ENCODE assay signal across 24 cellular contexts in the genomic region with DNA sequence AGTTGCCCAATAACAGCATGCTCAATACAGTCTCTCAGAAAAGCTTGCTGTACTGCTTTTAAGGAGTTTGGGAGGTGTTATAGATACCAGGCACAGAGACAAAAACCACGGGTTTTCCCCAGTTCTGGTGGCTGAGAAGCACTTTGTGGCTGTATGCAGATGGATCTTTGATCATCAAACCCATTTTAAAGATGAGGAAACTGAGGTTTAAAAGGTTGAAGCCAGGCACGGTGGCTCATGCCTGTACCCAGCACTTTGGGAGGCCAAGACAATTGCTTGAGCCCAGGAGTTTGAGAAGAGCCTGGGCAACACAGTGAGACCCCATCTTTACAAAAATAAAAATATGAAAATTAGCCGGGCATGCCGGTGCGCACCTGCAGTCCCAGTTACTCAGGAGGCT.
"Had no signal": no experiment of that assay in that cellular context is flagged by ENCODE, and none has a peak within 500 bp of the region (broad histone marks: within the 10 kb centered on the region; RNA-seq: fewer than 3 reads in every experiment).

No MANE protein-coding gene starts in this region.

- H3K36me3 ChIP-seq: gastroesophageal sphincter, left ventricle myocardium inferior, prostate gland, sigmoid colon, suprapubic skin, tibial nerve had no signal

- H3K79me2 ChIP-seq: hepatocyte had no signal

- H3K9me3 ChIP-seq: gastroesophageal sphincter, left ventricle myocardium inferior, pancreas, prostate gland, sigmoid colon, suprapubic skin, tibial nerve had no signal

- H3K4me1 ChIP-seq: gastroesophageal sphincter, left ventricle myocardium inferior, pancreas, prostate gland, sigmoid colon, suprapubic skin, tibial nerve had no signal

- H3K9me3 Mint-ChIP-seq: activated B cell treated with CpG ODN at 0.5 μM for 24 hours; activated CD4-positive, alpha-beta memory T cell treated with anti-CD3 and anti-CD28 coated beads for 36 hours had no signal

- H2AFZ ChIP-seq: hepatocyte had no signal

- H3K4me3 ChIP-seq: gastroesophageal sphincter, hepatocyte, left ventricle myocardium inferior, pancreas, prostate gland, sigmoid colon, suprapubic skin, tibial nerve had no signal

- H3K27ac Mint-ChIP-seq: activated B cell treated with CpG ODN at 0.5 μM for 24 hours; activated CD4-positive, alpha-beta memory T cell treated with anti-CD3 and anti-CD28 coated beads for 36 hours; activated naive CD8-positive, alpha-beta T cell treated with anti-CD3 and anti-CD28 coated beads, Interleukin-2, amount 10 ng/mL, durations not matched to agents 7 days and 5 days; effector memory CD8-positive, alpha-beta T cell; naive B cell; stimulated activated naive B cell treated with anti-CD40 and anti-IgM and Interleukin-4, amounts not matched to agents 10 μg/mL and 1 μg/mL and 100 μg/mL, for 72 hours had no signal

- H3K27me3 ChIP-seq: gastroesophageal sphincter, hepatocyte, pancreas, sigmoid colon, suprapubic skin, tibial nerve had no signal

- ATAC-seq: activated T-cell treated with anti-CD3 and anti-CD28 coated beads, Interleukin-2, amount 50 U/mL, for 4 hours; effector memory CD8-positive, alpha-beta T cell; gastroesophageal sphincter; stimulated activated naive B cell treated with anti-CD40 and anti-IgM and Interleukin-4, amounts not matched to agents 10 μg/mL and 1 μg/mL and 100 μg/mL, for 72 hours had no signal

- H3K4me1 Mint-ChIP-seq: activated B cell treated with CpG ODN at 0.5 μM for 24 hours; naive B cell; stimulated activated naive B cell treated with anti-CD40 and anti-IgM and Interleukin-4, amounts not matched to agents 10 μg/mL and 1 μg/mL and 100 μg/mL, for 72 hours had no signal

- H3K4me3 Mint-ChIP-seq: activated B cell treated with CpG ODN at 0.5 μM for 24 hours; activated CD4-positive, alpha-beta memory T cell treated with anti-CD3 and anti-CD28 coated beads for 36 hours; activated naive CD8-positive, alpha-beta T cell treated with anti-CD3 and anti-CD28 coated beads, Interleukin-2, amount 10 ng/mL, durations not matched to agents 7 days and 5 days; activated T-cell treated with anti-CD3 and anti-CD28 coated beads, Interleukin-2, amount 50 U/mL, for 4 hours; effector memory CD8-positive, alpha-beta T cell; naive B cell; stimulated activated naive B cell treated with anti-CD40 and anti-IgM and Interleukin-4, amounts not matched to agents 10 μg/mL and 1 μg/mL and 100 μg/mL, for 72 hours had no signal

- DNase-seq: activated B cell treated with CpG ODN at 0.5 μM for 24 hours; activated CD4-positive, alpha-beta memory T cell treated with anti-CD3 and anti-CD28 coated beads for 36 hours; activated naive CD4-positive, alpha-beta T cell; activated naive CD8-positive, alpha-beta T cell treated with anti-CD3 and anti-CD28 coated beads, Interleukin-2, amount 10 ng/mL, durations not matched to agents 7 days and 5 days; activated T-cell treated with anti-CD3 and anti-CD28 coated beads, Interleukin-2, amount 50 U/mL, for 4 hours; caudate nucleus; cortex of kidney; effector memory CD8-positive, alpha-beta T cell; erythroblast; islet precursor cell; left ventricle myocardium inferior; naive B cell; pancreas; retina; sigmoid colon; small intestine; stimulated activated CD4-positive, alpha-beta T cell treated with anti-CD3 and anti-CD28 coated beads, Interleukin-1b, Interleukin-23, amount 100 ng/mL, for 48 hours; stimulated activated naive B cell treated with anti-CD40 and anti-IgM and Interleukin-4, amounts not matched to agents 10 μg/mL and 1 μg/mL and 100 μg/mL, for 72 hours; T-helper 2 cell had no signal

- H3K27ac ChIP-seq: gastroesophageal sphincter, hepatocyte, left ventricle myocardium inferior, pancreas, prostate gland, sigmoid colon, suprapubic skin, tibial nerve had no signal

- H3K27me3 Mint-ChIP-seq: activated B cell treated with CpG ODN at 0.5 μM for 24 hours; activated CD4-positive, alpha-beta memory T cell treated with anti-CD3 and anti-CD28 coated beads for 36 hours; effector memory CD8-positive, alpha-beta T cell; stimulated activated naive B cell treated with anti-CD40 and anti-IgM and Interleukin-4, amounts not matched to agents 10 μg/mL and 1 μg/mL and 100 μg/mL, for 72 hours had no signal

- H3K4me2 ChIP-seq: hepatocyte had no signal

- H3K36me3 Mint-ChIP-seq: activated CD4-positive, alpha-beta memory T cell treated with anti-CD3 and anti-CD28 coated beads for 36 hours; naive B cell; stimulated activated naive B cell treated with anti-CD40 and anti-IgM and Interleukin-4, amounts not matched to agents 10 μg/mL and 1 μg/mL and 100 μg/mL, for 72 hours had no signal

- FAIRE-seq: pancreas, small intestine had no signal
